7 cellular contexts compared by ENCODE assay signal in the genomic region with DNA sequence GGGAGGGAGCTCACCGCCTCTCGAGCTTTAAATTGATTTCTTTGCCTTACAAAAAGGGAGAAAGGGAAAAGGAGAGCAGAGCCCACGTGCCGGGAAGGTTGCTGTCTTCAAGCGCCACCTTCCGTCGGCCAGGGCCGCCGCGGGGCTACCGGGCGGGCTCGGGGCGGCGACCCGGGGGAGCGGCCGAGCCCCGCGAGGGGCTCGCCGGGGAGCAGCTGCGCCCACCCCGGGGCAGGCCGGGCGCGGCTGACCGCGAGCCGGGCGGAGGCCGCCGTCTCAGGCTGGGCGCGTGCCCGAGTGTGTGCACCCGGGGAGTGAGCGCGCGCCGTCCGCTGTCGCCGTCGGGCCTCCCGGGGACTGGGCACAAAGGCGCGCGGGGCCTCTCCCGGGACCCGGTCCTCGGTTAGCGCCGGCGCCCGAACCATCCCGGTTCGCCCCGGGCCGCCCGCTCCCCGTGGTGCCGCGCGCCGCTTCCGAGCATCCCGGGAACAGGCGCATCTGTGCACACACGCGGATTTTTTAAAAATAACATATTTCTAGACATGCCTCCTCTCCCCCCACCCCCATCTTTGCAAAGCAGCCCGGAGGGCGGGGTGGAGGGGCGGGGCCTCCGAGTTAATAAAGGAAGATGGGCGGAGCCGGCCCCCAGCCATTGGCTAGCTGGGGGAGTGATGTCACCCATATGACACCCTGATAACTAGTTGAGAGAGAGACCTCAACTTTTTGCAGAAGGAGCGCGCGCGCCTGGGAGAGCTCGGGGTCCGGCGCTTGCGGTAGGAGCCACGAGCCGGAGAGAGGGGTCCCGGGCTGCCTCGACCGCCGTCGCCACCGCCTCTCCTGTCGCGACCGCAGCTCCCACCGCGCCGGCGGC. TPM values are rescaled to one million over a fixed set of nuclear protein-coding genes. Genes with fewer than 3 reads are reported as not detected.
DNase-seq lines count a peak whose midpoint lies in the region; ATAC-seq and TF ChIP-seq lines count a peak whose summit lies in the region.

A gene (plus strand): TSS at position 726 of the 871 bp plus-strand sequence. CDS start 338 bp downstream, outside the sequence.

- H4K20me1 ChIP-seq in SK-N-SH (ENCODE audit: insufficient read depth): peaks cover 34% of the 10 kb centered on the region

- H3K9ac ChIP-seq in SK-N-SH: peak within 1 kb of the TSS; percentile 86

- no peaks in the 10 kb centered on the region for H3K9me2 ChIP-seq in SK-N-SH

- TF ChIP-seq RAD21 in SK-N-SH (IDR thresholded peaks at IDR 0.05; ENCODE audit: low read length): peak; percentile 74

- TF ChIP-seq POLR2A in heart left ventricle (IDR thresholded peaks at IDR 0.05) (peak in 1 of 2 donors; percentile 69), sigmoid colon (IDR thresholded peaks at IDR 0.05) (no peak)

- peak within 1 kb of the TSS; percentile 89 for H3K4me2 ChIP-seq in SK-N-SH

- POLR2A ChIA-PET in SK-N-SH (lab: Yijun Ruan, JAX): interaction anchor here (0.6 to 1.9 kb wide), 12 partner anchors 14 to 929 kb away, joined by 3 to 7 read pairs (median 3); no protein-coding TSS in a partner anchor

- H3K9me3 ChIP-seq in MG63 (no peaks in the 10 kb centered on the region), SK-N-SH (no peaks in the 10 kb centered on the region), heart left ventricle (no peaks in the 10 kb centered on the region), sigmoid colon (no peaks in the 10 kb centered on the region)

- H3K27ac ChIP-seq in SK-N-SH (ENCODE audit: low read depth in 2 of 2, low read length in 1 of 2) (peak within 1 kb of the TSS; percentile 84 to 92), heart left ventricle (peak within 1 kb of the TSS in 3 of 12 donors; percentile 3 to 80 (median 42)), sigmoid colon (peak within 1 kb of the TSS; percentile 20 to 84 (median 78))

- ATAC-seq in heart left ventricle (peak; percentile 64 to 84 (median 73)), GM18858 (IDR thresholded peaks at IDR 0.05; ENCODE audit: unreplicated experiment) (no peak)

- H3K4me3 ChIP-seq in MG63: peak within 1 kb of the TSS; percentile 46
- peak within 1 kb of the TSS; percentile 91 to 95 for H3K4me3 ChIP-seq in SK-N-SH (ENCODE audit: low read depth in 2 of 2, low read length in 1 of 2)
- peak within 1 kb of the TSS; percentile 3 to 51 (median 42) for H3K4me3 ChIP-seq in heart left ventricle
- peak within 1 kb of the TSS; percentile 27 to 52 (median 48) for H3K4me3 ChIP-seq in sigmoid colon

- CTCF ChIA-PET in SK-N-SH (lab: Yijun Ruan, JAX): interaction anchor here (0.6 to 2.3 kb wide), 35 partner anchors 9 to 1733 kb away, joined by 3 to 14 read pairs (median 4); no protein-coding TSS in a partner anchor

- H3K36me3 ChIP-seq in MG63 (no peaks in the 10 kb centered on the region), SK-N-SH (replicated peaks in 1 of 2; ENCODE audit: control insufficient read depth in 1 of 2, insufficient read depth in 2 of 2, low read length in 1 of 2) (no peaks in the 10 kb centered on the region), heart left ventricle (no peaks in the 10 kb centered on the region), sigmoid colon (no peaks in the 10 kb centered on the region)

- intact Hi-C loops in heart left ventricle (cut with DNase I): loop anchor here in 5 of 10 donors (2.0 to 10.0 kb wide), 7 partner anchors 177 to 1083 kb away; no protein-coding TSS in a partner anchor
- intact Hi-C loops in sigmoid colon (cut with DNase I): loop anchor here (5.0 to 10.0 kb wide), 3 partner anchors 170 to 407 kb away; no protein-coding TSS in a partner anchor

- peaks cover 18% of the 10 kb centered on the region for H3F3A ChIP-seq in SK-N-SH (replicated peaks; ENCODE audit: insufficient read depth)

- peak within 1 kb of the TSS; percentile 87 for H2AFZ ChIP-seq in SK-N-SH (ENCODE audit: low read depth)

- H3K27me3 ChIP-seq in MG63 (peaks cover 52% of the 10 kb centered on the region), SK-N-SH (ENCODE audit: insufficient read depth) (no peaks in the 10 kb centered on the region), heart left ventricle (peaks cover 44 to 81% (median 57%) of the 10 kb centered on the region in 9 donors), sigmoid colon (peaks cover 28 to 81% (median 50%) of the 10 kb centered on the region in 3 donors)

- DNase-seq in MG63 (peak; percentile 76), SK-N-SH (peak; percentile 99), heart left ventricle (peak in 3 of 5 donors; percentile 56 to 81 (median 57)), sigmoid colon (peak; percentile 91), SIG-M5 (lab: John Stamatoyannopoulos, UW) (no peak), activated gamma-delta T cell treated with Interleukin-2 at 50 U/mL for 16 hours (no peak)

- WGBS in SK-N-SH (ENCODE audit: low lambda C conversion rate): 9% methylated on average over 37 of the region's 100 CpGs
- 1 to 2% (median 1%) methylated on average over 44 to 100 of the region's 100 CpGs for WGBS in heart left ventricle, 4 donors
- 4 to 27% methylated on average over 100 of the region's 100 CpGs for WGBS in sigmoid colon, 2 donors

- peaks cover 56% of the 10 kb centered on the region for H3K79me2 ChIP-seq in SK-N-SH (ENCODE audit: insufficient read depth)

- H3K4me1 ChIP-seq in SK-N-SH (ENCODE audit: control insufficient read depth in 1 of 2, insufficient read depth in 2 of 2, low read depth in 1 of 2, low read length in 1 of 2) (peaks cover 0 to 7% of the 10 kb centered on the region in 2 experiments; a peak in 2 of 4 replicates), heart left ventricle (peaks cover 2 to 46% (median 16%) of the 10 kb centered on the region in 12 donors), sigmoid colon (peaks cover 0 to 50% (median 33%) of the 10 kb centered on the region in 4 donors)

- TF ChIP-seq EP300 in SK-N-SH (IDR thresholded peaks at IDR 0.05; ENCODE audit: borderline replicate concordance in 1 of 2, low read depth in 1 of 2, low read length in 1 of 2) (peak in 1 of 2 experiments; percentile 15; a peak in 1 of 4 replicates), sigmoid colon (IDR thresholded peaks at IDR 0.05) (no peak)

- peak; percentile 51 for TF ChIP-seq CTCF in SK-N-SH (IDR thresholded peaks at IDR 0.05)
- TF ChIP-seq CTCF in heart left ventricle (IDR thresholded peaks at IDR 0.05): peak in 5 of 12 donors; percentile 10 to 35 (median 23)
- TF ChIP-seq CTCF in sigmoid colon (IDR thresholded peaks at IDR 0.05): no peak

TF ChIP-seq in SK-N-SH, 30 proteins besides CTCF, POLR2A, EP300 and RAD21 (continues in another document):
- TF ChIP-seq POLR2AphosphoS5 (IDR thresholded peaks at IDR 0.05; ENCODE audit: low read depth, low read length) (peak; percentile 99), ELF1 (IDR thresholded peaks at IDR 0.05) (no peak), GATA2 (CRISPR knock-in tag; IDR thresholded peaks at IDR 0.05) (no peak), YY1 (IDR thresholded peaks at IDR 0.05; ENCODE audit: low read depth) (peak; percentile 21), JUND (IDR thresholded peaks at IDR 0.05) (0 out of 2 replicates have a peak, but pooled peaks have one; percentile 8), RCOR1 (IDR thresholded peaks at IDR 0.05; ENCODE audit: low read length) (peak; percentile 23; the same call in 1 of the 2 replicates), CHD2 (IDR thresholded peaks at IDR 0.05; ENCODE audit: low read length, partially characterized antibody) (peak; percentile 75), SIN3A (IDR thresholded peaks at IDR 0.05; ENCODE audit: borderline replicate concordance, low read depth, low read length) (0 out of 2 replicates have a peak, but pooled peaks have one; percentile 10), TEAD4 (IDR thresholded peaks at IDR 0.05; ENCODE audit: borderline replicate concordance, insufficient read depth) (peak; percentile 49; the same call in 1 of the 2 replicates), NRF1 (IDR thresholded peaks at IDR 0.05; ENCODE audit: low read depth, low read length) (no peak; the same call in 1 of the 2 replicates)
- TF ChIP-seq, protein P1, sequence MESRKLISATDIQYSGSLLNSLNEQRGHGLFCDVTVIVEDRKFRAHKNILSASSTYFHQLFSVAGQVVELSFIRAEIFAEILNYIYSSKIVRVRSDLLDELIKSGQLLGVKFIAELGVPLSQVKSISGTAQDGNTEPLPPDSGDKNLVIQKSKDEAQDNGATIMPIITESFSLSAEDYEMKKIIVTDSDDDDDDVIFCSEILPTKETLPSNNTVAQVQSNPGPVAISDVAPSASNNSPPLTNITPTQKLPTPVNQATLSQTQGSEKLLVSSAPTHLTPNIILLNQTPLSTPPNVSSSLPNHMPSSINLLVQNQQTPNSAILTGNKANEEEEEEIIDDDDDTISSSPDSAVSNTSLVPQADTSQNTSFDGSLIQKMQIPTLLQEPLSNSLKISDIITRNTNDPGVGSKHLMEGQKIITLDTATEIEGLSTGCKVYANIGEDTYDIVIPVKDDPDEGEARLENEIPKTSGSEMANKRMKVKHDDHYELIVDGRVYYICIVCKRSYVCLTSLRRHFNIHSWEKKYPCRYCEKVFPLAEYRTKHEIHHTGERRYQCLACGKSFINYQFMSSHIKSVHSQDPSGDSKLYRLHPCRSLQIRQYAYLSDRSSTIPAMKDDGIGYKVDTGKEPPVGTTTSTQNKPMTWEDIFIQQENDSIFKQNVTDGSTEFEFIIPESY (IDR thresholded peaks at IDR 0.05; ENCODE audit: borderline replicate concordance, low read depth): no peak
- TF ChIP-seq, protein P2, sequence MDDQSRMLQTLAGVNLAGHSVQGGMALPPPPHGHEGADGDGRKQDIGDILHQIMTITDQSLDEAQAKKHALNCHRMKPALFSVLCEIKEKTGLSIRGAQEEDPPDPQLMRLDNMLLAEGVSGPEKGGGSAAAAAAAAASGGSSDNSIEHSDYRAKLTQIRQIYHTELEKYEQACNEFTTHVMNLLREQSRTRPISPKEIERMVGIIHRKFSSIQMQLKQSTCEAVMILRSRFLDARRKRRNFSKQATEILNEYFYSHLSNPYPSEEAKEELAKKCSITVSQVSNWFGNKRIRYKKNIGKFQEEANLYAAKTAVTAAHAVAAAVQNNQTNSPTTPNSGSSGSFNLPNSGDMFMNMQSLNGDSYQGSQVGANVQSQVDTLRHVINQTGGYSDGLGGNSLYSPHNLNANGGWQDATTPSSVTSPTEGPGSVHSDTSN (IDR thresholded peaks at IDR 0.05): peak; percentile 34

RNA-seq across cellular contexts. Expression of the gene that starts here (rescaled TPM):
- 2.8 and 3.8 TPM in 2 replicates for total RNA-seq in MG63 (2014; rRNA removed; shearing (Covaris generic); ENCODE audit: low replicate concordance)
- 2.9 and 3.4 TPM in 2 replicates for polyA plus RNA-seq in SK-N-SH (2012; rRNA removed)
- polyA plus RNA-seq in SK-N-SH (2012; cell fraction: cytosol; rRNA removed): 2.1 TPM in 2 replicates
- 5.6 and 6.5 TPM in 2 replicates for polyA plus RNA-seq in SK-N-SH (2012; cell fraction: nucleus; rRNA removed)
- total RNA-seq in heart left ventricle: 1 to 10 TPM in 7 of 9 donors, under 1 TPM in 2; 0.48 to 5.6 (median 1.5) TPM
- polyA plus RNA-seq in heart left ventricle: 1 to 10 TPM in 1 of 2 donors, under 1 TPM in 1; 0.64 to 1.0 TPM
- total RNA-seq in sigmoid colon: 1 to 10 TPM; 2.6 to 3.6 (median 2.9) TPM
- polyA plus RNA-seq in sigmoid colon: under 1 TPM in 2 of 3 donors, not detected in 1; under 0.01 to 0.12 TPM

Comparison
In these comparisons a context has a peak if more than half of its experiments do, and no peak if none do; other contexts are left out.
1. DNase-seq: peak in MG63 (single experiment), SK-N-SH (single experiment), heart left ventricle (3 of 5) and sigmoid colon (single experiment); none in SIG-M5 (single experiment) and activated gamma-delta T cell treated with Interleukin-2 at 50 U/mL for 16 hours (single experiment).
2. H3K4me3 ChIP-seq: peak in every context shown above with its lines; median percentile 93 in SK-N-SH; 48 in sigmoid colon; 46 in MG63; 42 in heart left ventricle.